Comparison of ENCODE assay signal across 8 cellular contexts in genomic region chrX:53048169-53049126, GRCh38. TPM values are rescaled to one million over a fixed set of nuclear protein-coding genes. Genes with fewer than 3 reads are reported as not detected.
A peak's percentile ranks its signal among the peaks of the same experiment; 100 is the strongest.
DNase-seq lines count a peak whose midpoint lies in the region; ATAC-seq and TF ChIP-seq lines count a peak whose summit lies in the region.

GPR173 (plus strand) TSS chrX:53048789; CDS start chrX:53076622, 27,833 bp downstream.

- POLR2A ChIA-PET in MCF 10A (lab: Yijun Ruan, JAX), result no interaction called here

- intact Hi-C loops in MCF 10A (cut with micrococcal nuclease), result no loop called here
- intact Hi-C loops in spleen (cut with DNase I; ENCODE audit: low total_unique reads), result no loop called here

- 5 to 39% (median 11%) methylated on average over 6 to 31 of the region's 38 CpGs for WGBS in spleen, 5 donors

- H3K4me3 Mint-ChIP-seq in MCF 10A (ENCODE audit: unreplicated experiment), result peak within 1 kb of the TSS; percentile 39

- no peak within 1 kb of the TSS for H3K27ac Mint-ChIP-seq in MCF 10A (ENCODE audit: low read depth, unreplicated experiment)

- peak within 1 kb of the TSS in 1 of 8 donors; percentile 21 for H3K27ac ChIP-seq in spleen

- TF ChIP-seq CTCF in MCF 10A (IDR thresholded peaks at IDR 0.05; ENCODE audit: unreplicated experiment), result no peak
- no peak for TF ChIP-seq CTCF in spleen (IDR thresholded peaks at IDR 0.05 in 8 of 11, conservative IDR thresholded peaks at IDR 0.05 in 3 of 11)

- H3K4me1 Mint-ChIP-seq in MCF 10A (ENCODE audit: insufficient read depth, unreplicated experiment), result no peaks in the 10 kb centered on the region

- H3K36me3 ChIP-seq in spleen, result no peaks in the 10 kb centered on the region

- peaks cover 0 to 24% (median 0%) of the 10 kb centered on the region in 7 donors for H3K27me3 ChIP-seq in spleen (replicated peaks in 1 of 7)

- peaks cover 21% of the 10 kb centered on the region for H3K27me3 Mint-ChIP-seq in MCF 10A (ENCODE audit: insufficient read depth, unreplicated experiment)

- H3K4me3 ChIP-seq in spleen, result peak within 1 kb of the TSS; percentile 2 to 65 (median 30)

- no TSS peak for BruUV-seq in MCF 10A (replicated peaks; lab: Mats Ljungman, UMichigan)

- peak in 13 of 14 donors; percentile 3 to 86 (median 70) for DNase-seq in C1 segment of cervical spinal cord (lab: John Stamatoyannopoulos, UW)
- DNase-seq in NCI-H2107 treated with DMSO at 0.1 percent for 48 hours (lab: John Stamatoyannopoulos, UW; ENCODE audit: unreplicated experiment), result peak; percentile 58
- DNase-seq in MCF 10A (ENCODE audit: unreplicated experiment), result peak; percentile 34
- DNase-seq in inferior parietal cortex (ENCODE audit: extremely low spot score), result peak; percentile 45
- no peak for DNase-seq in spleen
- no peak for DNase-seq in NK-92 (lab: John Stamatoyannopoulos, UW; ENCODE audit: unreplicated experiment)

- TF ChIP-seq POLR2A in spleen (IDR thresholded peaks at IDR 0.05), result no peak

- CTCF ChIA-PET in MCF 10A (lab: Yijun Ruan, JAX), result no interaction called here

- no peaks in the 10 kb centered on the region for H3K36me3 Mint-ChIP-seq in MCF 10A (ENCODE audit: insufficient read depth, unreplicated experiment)

- H3K9me3 ChIP-seq in spleen, result no peaks in the 10 kb centered on the region

- ATAC-seq in GM21717 (IDR thresholded peaks at IDR 0.05; ENCODE audit: unreplicated experiment), result no peak
- ATAC-seq in GM21825 (IDR thresholded peaks at IDR 0.05; ENCODE audit: unreplicated experiment), result no peak

- no peaks in the 10 kb centered on the region for H3K9me3 Mint-ChIP-seq in MCF 10A (ENCODE audit: unreplicated experiment)

- no peaks in the 10 kb centered on the region for H3K4me1 ChIP-seq in spleen

RNA-seq across cellular contexts. Expression of gene GPR173, which starts in this region (rescaled TPM):
- total RNA-seq in MCF 10A (2022) (1.3 TPM in 2 replicates), spleen (1 to 10 TPM; 1.8 to 4.4 (median 2.8) TPM)
- 1 to 10 TPM in 1 of 3 donors, under 1 TPM in 2; 0.44 to 1.1 (median 0.83) TPM for polyA plus RNA-seq in spleen

Comparison
In these comparisons a context has a peak if more than half of its experiments do, and no peak if none do; other contexts are left out.
1. DNase-seq: peak in C1 segment of cervical spinal cord (13 of 14), NCI-H2107 treated with DMSO at 0.1 percent for 48 hours (single experiment), MCF 10A (single experiment) and inferior parietal cortex (single experiment); none in spleen (single experiment) and NK-92 (single experiment).